ENCODE assay signal across 8 cellular contexts in genomic region chr19:2944775-2945574, GRCh38. TPM values are rescaled to one million over a fixed set of nuclear protein-coding genes. Genes with fewer than 3 reads are reported as not detected.
A peak's percentile ranks its signal among the peaks of the same experiment; 100 is the strongest.
DNase-seq lines count a peak whose midpoint lies in the region; ATAC-seq, FAIRE-seq and TF ChIP-seq lines count a peak whose summit lies in the region.

ZNF77 (minus strand) TSS chr19:2944971; CDS start chr19:2944840, 131 bp downstream.

- H3K36me3 ChIP-seq in adipocyte (ENCODE audit: control insufficient read depth, insufficient read depth, low read length, severe bottlenecking) = no peaks in the 10 kb centered on the region
- no peaks in the 10 kb centered on the region for H3K36me3 ChIP-seq in cardiac muscle cell
- H3K36me3 ChIP-seq in pancreas = no peaks in the 10 kb centered on the region
- no peaks in the 10 kb centered on the region for H3K36me3 ChIP-seq in tibial artery

- TF ChIP-seq POLR2A in GM10847 (IDR thresholded peaks at IDR 0.05; ENCODE audit: extremely low read depth, insufficient read length) = peak; percentile 44

- H3K4me1 ChIP-seq in adipocyte (ENCODE audit: control insufficient read depth, insufficient read depth, low read length) = peaks cover 31% of the 10 kb centered on the region
- H3K4me1 ChIP-seq in cardiac muscle cell (ENCODE audit: low read depth) = no peaks in the 10 kb centered on the region
- peaks cover 4 to 12% (median 6%) of the 10 kb centered on the region in 3 donors for H3K4me1 ChIP-seq in pancreas
- peaks cover 0 to 26% (median 22%) of the 10 kb centered on the region in 4 donors for H3K4me1 ChIP-seq in tibial artery

- H3K4me3 ChIP-seq in adipocyte (ENCODE audit: low read length) (peak within 1 kb of the TSS; percentile 92), cardiac muscle cell (peak within 1 kb of the TSS; percentile 67), pancreas (peak within 1 kb of the TSS; percentile 49 to 90 (median 82)), tibial artery (peak within 1 kb of the TSS; percentile 71 to 81)

- H3K9me3 ChIP-seq in adipocyte (ENCODE audit: control insufficient read depth, low read length) (no peaks in the 10 kb centered on the region), cardiac muscle cell (ENCODE audit: low read depth) (no peaks in the 10 kb centered on the region), pancreas (no peaks in the 10 kb centered on the region), tibial artery (no peaks in the 10 kb centered on the region)

- peak; percentile 99 for DNase-seq in NCI-H128 (lab: John Stamatoyannopoulos, UW; ENCODE audit: unreplicated experiment)
- peak; percentile 93 to 98 for DNase-seq in SW 1271 (lab: John Stamatoyannopoulos, UW)
- DNase-seq in adipocyte (ENCODE audit: low read depth) = peak; percentile 100
- peak; percentile 99 for DNase-seq in cardiac muscle cell (ENCODE audit: low read depth in 1 of 2, low spot score in 1 of 2)
- DNase-seq in pancreas = peak; percentile 95 to 99 (median 99)
- DNase-seq in tibial artery = peak; percentile 99 to 100

- H3K27ac ChIP-seq in cardiac muscle cell = peak within 1 kb of the TSS; percentile 63
- H3K27ac ChIP-seq in pancreas = peak within 1 kb of the TSS; percentile 91 to 95 (median 92)
- H3K27ac ChIP-seq in tibial artery = peak within 1 kb of the TSS; percentile 82 to 85

- intact Hi-C loops in pancreas (cut with DNase I) = no loop called here
- intact Hi-C loops in tibial artery (cut with DNase I; ENCODE audit: low total_unique reads) = loop anchor here (5.0 kb wide), 1 partner anchor 38 kb away; no protein-coding TSS in a partner anchor

- peak; percentile 95 for FAIRE-seq in pancreas (lab: Jason Lieb, UNC)

- peak; percentile 95 for ATAC-seq in HG02642 (IDR thresholded peaks at IDR 0.05; ENCODE audit: poor library complexity, unreplicated experiment)
- ATAC-seq in pancreas = peak; percentile 96 to 97 (median 96)

- TF ChIP-seq CTCF in cardiac muscle cell (IDR thresholded peaks at IDR 0.05; ENCODE audit: low read depth, low read length) = no peak
- peak in 2 of 4 donors; percentile 9 to 21 for TF ChIP-seq CTCF in pancreas (IDR thresholded peaks at IDR 0.05)
- peak in 1 of 2 experiments; percentile 51 for TF ChIP-seq CTCF in tibial artery (IDR thresholded peaks at IDR 0.05)

- 1% methylated on average over 74 of the region's 74 CpGs for WGBS in pancreas, 2 donors

- peak within 1 kb of the TSS; percentile 92 for H3K9ac ChIP-seq in adipocyte (ENCODE audit: low read length)

- H3K27me3 ChIP-seq in adipocyte (replicated peaks; ENCODE audit: control insufficient read depth, insufficient read depth, low read length) (no peaks in the 10 kb centered on the region), cardiac muscle cell (no peaks in the 10 kb centered on the region), pancreas (no peaks in the 10 kb centered on the region), tibial artery (no peaks in the 10 kb centered on the region)

RNA-seq across cellular contexts. Expression of gene ZNF77, which starts in this region (rescaled TPM):
- total RNA-seq in cardiac muscle cell = 4.4 and 4.7 TPM in 2 replicates
- polyA plus RNA-seq in cardiac muscle cell = 2.6 and 7.7 TPM in 2 replicates
- total RNA-seq in pancreas = 1 to 10 TPM; 1.3 to 2.6 (median 1.7) TPM
- polyA plus RNA-seq in pancreas = 1 to 10 TPM; 2.7 to 3.4 TPM

Comparison
In these comparisons a context has a peak if more than half of its experiments do, and no peak if none do; other contexts are left out.
1. Peak in every context shown above with its lines: DNase-seq, ATAC-seq, H3K4me3 ChIP-seq and H3K27ac ChIP-seq.